Comparison of ENCODE assay signal across 8 cellular contexts in the genomic region with DNA sequence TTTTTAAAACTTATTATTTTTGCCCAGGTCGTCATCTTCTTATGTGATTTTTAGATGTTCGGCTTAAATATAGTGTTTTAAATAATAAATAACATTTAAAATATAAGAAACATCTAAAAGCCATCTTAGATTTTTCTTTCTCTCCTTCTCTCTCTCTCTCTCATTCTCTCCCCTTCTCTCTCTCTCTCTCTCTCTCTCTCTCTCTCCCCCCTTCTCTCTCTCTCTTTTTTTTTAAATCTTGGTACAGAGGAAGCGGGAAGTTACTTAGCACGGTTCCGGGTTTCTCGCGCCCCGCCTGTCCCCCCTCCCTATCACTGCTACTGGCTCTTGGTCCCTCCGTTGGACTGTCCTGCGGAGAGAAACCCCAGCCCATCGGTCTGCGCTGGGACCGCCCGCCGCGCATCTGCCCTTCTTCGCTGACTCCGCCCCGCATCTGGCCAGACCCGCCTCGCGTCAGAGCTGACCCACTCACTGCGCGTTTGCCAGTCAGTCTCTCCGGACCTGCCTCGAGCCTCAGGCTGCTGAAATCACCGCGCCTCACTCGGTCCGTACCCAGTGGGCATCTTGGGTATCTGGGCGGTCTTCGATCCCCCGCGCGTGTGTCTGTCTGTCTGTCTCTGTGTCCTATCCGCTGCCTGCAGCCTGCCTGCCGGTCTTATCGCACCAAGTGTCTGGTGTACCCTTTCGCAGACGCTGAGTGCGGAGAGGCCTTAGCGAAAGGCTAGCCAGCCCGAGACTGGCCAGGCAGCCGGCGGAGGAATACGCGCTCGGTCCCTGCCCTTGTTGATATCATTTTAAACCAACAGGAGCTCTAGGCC. TPM values are rescaled to one million over a fixed set of nuclear protein-coding genes. Genes with fewer than 3 reads are reported as not detected.
DNase-seq lines count a peak whose midpoint lies in the region; ATAC-seq, FAIRE-seq and TF ChIP-seq lines count a peak whose summit lies in the region.

TSS of gene PABPC5 (plus strand) at position 489 of the 818 bp plus-strand sequence. CDS start 739 bp downstream, outside the sequence.

- H3K27me3 Mint-ChIP-seq in T-cell, result peaks cover 0 to 21% of the 10 kb centered on the region in 2 donors

- no peak within 1 kb of the TSS for H3K27ac Mint-ChIP-seq in T-cell

- intact Hi-C loops in Right ventricle myocardium inferior (cut with DNase I), result no loop called here

- POLR2A ChIA-PET in T-cell (lab: Charles Lee), result no interaction called here

- DNase-seq in EH (ENCODE audit: low read depth), result peak; percentile 80
- DNase-seq in T-cell, result no peak
- DNase-seq in Right ventricle myocardium inferior (ENCODE audit: missing footprints), result peak; percentile 86
- peak; percentile 69 for DNase-seq in occipital lobe (lab: John Stamatoyannopoulos, UW)
- no peak for DNase-seq in stimulated activated CD4-positive, alpha-beta T cell treated with anti-CD3 and anti-CD28 coated beads, Interleukin-12 subunit alpha, Interleukin-12 subunit beta, amount 100 ng/mL, for 4 hours
- no peak for DNase-seq in GM12892 (ENCODE audit: insufficient read length)
- no peak for DNase-seq in NCI-H446 treated with DMSO at 0.1 percent for 48 hours (lab: John Stamatoyannopoulos, UW)

- no peak for TF ChIP-seq POLR2A in GM12892 (IDR thresholded peaks at IDR 0.05; ENCODE audit: low read depth, low read length)

- CTCF ChIA-PET in T-cell (lab: Charles Lee), result no interaction called here

- H3K4me1 Mint-ChIP-seq in T-cell, result no peaks in the 10 kb centered on the region

- no peaks in the 10 kb centered on the region for H3K36me3 Mint-ChIP-seq in T-cell

- peaks cover 0 to 4% (median 0%) of the 10 kb centered on the region in 3 donors for H3K9me3 Mint-ChIP-seq in T-cell

- peak within 1 kb of the TSS; percentile 17 to 57 (median 31) for H3K4me3 Mint-ChIP-seq in T-cell

- FAIRE-seq in GM12892 (lab: Jason Lieb, UNC), result no peak

- ATAC-seq in T-cell (replicated peaks in 1 of 4) (no peak), Right ventricle myocardium inferior (peak; percentile 99), GM19328 (IDR thresholded peaks at IDR 0.05; ENCODE audit: unreplicated experiment) (no peak)

RNA-seq across cellular contexts. Expression of gene PABPC5, which starts in this region (rescaled TPM):
- not detected for total RNA-seq in T-cell
- 0.87 TPM for total RNA-seq in Right ventricle myocardium inferior
- total RNA-seq in occipital lobe, result 11.9 TPM
- polyA plus RNA-seq in GM12892 (2012; ENCODE audit: missing spikeins), result not detected

Comparison
In these comparisons a context has a peak if more than half of its experiments do, and no peak if none do; other contexts are left out.
1. Peak in DNase-seq and ATAC-seq in Right ventricle myocardium inferior; RNA of the gene not detected or under 1 TPM.
2. DNase-seq: peak in EH (single experiment) and occipital lobe (single experiment); none in T-cell (0 of 34), stimulated activated CD4-positive, alpha-beta T cell treated with anti-CD3 and anti-CD28 coated beads, Interleukin-12 subunit alpha, Interleukin-12 subunit beta, amount 100 ng/mL, for 4 hours (single experiment), GM12892 (single experiment) and NCI-H446 treated with DMSO at 0.1 percent for 48 hours (single experiment).